Comparison of ENCODE assay signal across 18 cellular contexts in the genomic region with DNA sequence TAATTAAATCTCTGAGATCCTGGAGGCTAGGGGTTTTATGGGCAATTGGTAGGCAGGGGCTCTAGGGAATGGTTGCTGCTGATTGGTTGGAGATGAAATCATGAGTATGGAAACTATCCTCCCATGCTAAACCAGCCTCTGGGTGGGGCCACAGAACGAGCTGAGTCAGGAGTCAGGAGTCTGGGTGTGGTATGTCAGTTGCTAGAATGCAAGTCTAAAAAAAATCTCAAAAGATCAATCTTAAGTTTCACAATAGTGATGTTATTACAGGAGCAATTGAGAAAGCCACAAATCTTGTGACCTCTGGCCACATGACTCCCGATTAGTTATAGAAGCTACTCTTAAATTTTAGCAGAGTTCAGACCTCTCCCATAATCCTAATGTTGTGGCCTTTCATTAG.
DNase-seq lines count a peak whose midpoint lies in the region; ATAC-seq and TF ChIP-seq lines count a peak whose summit lies in the region.
"Had no signal": no experiment of that assay in that cellular context is flagged by ENCODE, and none has a peak within 500 bp of the region (broad histone marks: within the 10 kb centered on the region; RNA-seq: fewer than 3 reads in every experiment).

No MANE protein-coding gene starts in this region.

- peak overlapping the region; percentile 44 for H3K4me3 Mint-ChIP-seq in type B pancreatic cell
- H3K4me3 Mint-ChIP-seq in activated CD8-positive, alpha-beta T cell treated with anti-CD3 and anti-CD28 coated beads for 36 hours = no peak overlapping the region
- H3K4me3 Mint-ChIP-seq: activated CD4-positive, alpha-beta T cell treated with anti-CD3 and anti-CD28 coated beads, Interleukin-2, amount 10 ng/mL, durations not matched to agents 7 days and 5 days; activated naive CD4-positive, alpha-beta T cell treated with anti-CD3 and anti-CD28 coated beads, Interleukin-2, amount 50 U/mL, for 24 hours had no signal

- peaks cover 9% of the 10 kb centered on the region for H3K36me3 Mint-ChIP-seq in type B pancreatic cell
- H3K36me3 Mint-ChIP-seq in activated CD8-positive, alpha-beta T cell treated with anti-CD3 and anti-CD28 coated beads for 36 hours (ENCODE audit: low read depth) = no peaks in the 10 kb centered on the region
- H3K36me3 Mint-ChIP-seq: activated naive CD4-positive, alpha-beta T cell treated with anti-CD3 and anti-CD28 coated beads, Interleukin-2, amount 50 U/mL, for 24 hours had no signal

- no peak overlapping the region for H3K4me3 ChIP-seq in choroid plexus epithelial cell (ENCODE audit: low read depth, low read length)
- H3K4me3 ChIP-seq: BLaER1, cardiac muscle cell, pancreas, skin epidermis had no signal

- POLR2A ChIA-PET in activated CD8-positive, alpha-beta T cell treated with anti-CD3 and anti-CD28 coated beads for 36 hours (lab: Charles Lee) = no interaction called here

- H3K9me3 Mint-ChIP-seq in type B pancreatic cell = peaks cover 10% of the 10 kb centered on the region
- H3K9me3 Mint-ChIP-seq in activated CD8-positive, alpha-beta T cell treated with anti-CD3 and anti-CD28 coated beads for 36 hours = no peaks in the 10 kb centered on the region
- H3K9me3 Mint-ChIP-seq: activated naive CD4-positive, alpha-beta T cell treated with anti-CD3 and anti-CD28 coated beads, Interleukin-2, amount 50 U/mL, for 24 hours had no signal

- DNase-seq in M059J (ENCODE audit: low read depth) (peak; percentile 9), OCI-M1 (lab: John Stamatoyannopoulos, UW) (peak; percentile 53), choroid plexus epithelial cell (ENCODE audit: low read depth) (peak; percentile 76), type B pancreatic cell (ENCODE audit: extremely low spot score, unreplicated experiment) (no peak)
- DNase-seq in activated CD8-positive, alpha-beta T cell treated with anti-CD3 and anti-CD28 coated beads for 36 hours = no peak
- DNase-seq: activated CD4-positive, alpha-beta T cell treated with anti-CD3 and anti-CD28 coated beads, Interleukin-2, amount 10 ng/mL, durations not matched to agents 7 days and 5 days; DMS 273 treated with DMSO at 0.1 percent for 48 hours; effector memory CD4-positive, alpha-beta T cell; foreskin fibroblast; left ventricle myocardium superior; NCI-H1105 treated with DMSO at 0.1 percent for 48 hours; pancreas had no signal

- H3K27ac Mint-ChIP-seq in type B pancreatic cell = peak overlapping the region; percentile 99
- no peak overlapping the region for H3K27ac Mint-ChIP-seq in activated CD8-positive, alpha-beta T cell treated with anti-CD3 and anti-CD28 coated beads for 36 hours
- H3K27ac Mint-ChIP-seq: activated CD4-positive, alpha-beta T cell treated with anti-CD3 and anti-CD28 coated beads, Interleukin-2, amount 10 ng/mL, durations not matched to agents 7 days and 5 days; activated naive CD4-positive, alpha-beta T cell treated with anti-CD3 and anti-CD28 coated beads, Interleukin-2, amount 50 U/mL, for 24 hours had no signal

- no peaks in the 10 kb centered on the region for H3K27me3 Mint-ChIP-seq in type B pancreatic cell
- no peaks in the 10 kb centered on the region for H3K27me3 Mint-ChIP-seq in activated CD8-positive, alpha-beta T cell treated with anti-CD3 and anti-CD28 coated beads for 36 hours
- H3K27me3 Mint-ChIP-seq: activated CD4-positive, alpha-beta T cell treated with anti-CD3 and anti-CD28 coated beads, Interleukin-2, amount 10 ng/mL, durations not matched to agents 7 days and 5 days; activated naive CD4-positive, alpha-beta T cell treated with anti-CD3 and anti-CD28 coated beads, Interleukin-2, amount 50 U/mL, for 24 hours had no signal

- intact Hi-C loops in activated CD8-positive, alpha-beta T cell treated with anti-CD3 and anti-CD28 coated beads for 36 hours (cut with micrococcal nuclease) = no loop called here

- no peak for ATAC-seq in activated CD8-positive, alpha-beta T cell treated with anti-CD3 and anti-CD28 coated beads for 36 hours
- no peak for ATAC-seq in GM21528 (IDR thresholded peaks at IDR 0.05; ENCODE audit: low FRiP score, unreplicated experiment)
- ATAC-seq in HG02852 (IDR thresholded peaks at IDR 0.05; ENCODE audit: unreplicated experiment) = no peak
- ATAC-seq: left ventricle myocardium superior, pancreas had no signal

- TF ChIP-seq CTCF in choroid plexus epithelial cell (conservative IDR thresholded peaks at IDR 0.05; ENCODE audit: low read depth, low read length) (no peak), type B pancreatic cell (conservative IDR thresholded peaks at IDR 0.05) (no peak)
- TF ChIP-seq CTCF in activated CD8-positive, alpha-beta T cell treated with anti-CD3 and anti-CD28 coated beads for 36 hours (IDR thresholded peaks at IDR 0.05) = no peak

- CTCF ChIA-PET in activated CD8-positive, alpha-beta T cell treated with anti-CD3 and anti-CD28 coated beads for 36 hours (lab: Charles Lee) = no interaction called here

- H3K4me1 Mint-ChIP-seq in type B pancreatic cell (ENCODE audit: unreplicated experiment) = peaks cover 9% of the 10 kb centered on the region
- H3K4me1 Mint-ChIP-seq in activated CD8-positive, alpha-beta T cell treated with anti-CD3 and anti-CD28 coated beads for 36 hours (ENCODE audit: low read depth) = no peaks in the 10 kb centered on the region
- H3K4me1 Mint-ChIP-seq: activated CD4-positive, alpha-beta T cell treated with anti-CD3 and anti-CD28 coated beads, Interleukin-2, amount 10 ng/mL, durations not matched to agents 7 days and 5 days; activated naive CD4-positive, alpha-beta T cell treated with anti-CD3 and anti-CD28 coated beads, Interleukin-2, amount 50 U/mL, for 24 hours had no signal

Comparison
In these comparisons a context has a peak if more than half of its experiments do, and no peak if none do; other contexts are left out.
1. DNase-seq: peak in M059J (single experiment), OCI-M1 (single experiment) and choroid plexus epithelial cell (single experiment); none in type B pancreatic cell (single experiment) and activated CD8-positive, alpha-beta T cell treated with anti-CD3 and anti-CD28 coated beads for 36 hours (single experiment).